ENCODE assay signal across 10 cellular contexts in genomic region chr5:111997308-111998159, GRCh38.
A peak's percentile ranks its signal among the peaks of the same experiment; 100 is the strongest.
DNase-seq lines count a peak whose midpoint lies in the region; ATAC-seq, FAIRE-seq and TF ChIP-seq lines count a peak whose summit lies in the region.
"Had no signal": no experiment of that assay in that cellular context is flagged by ENCODE, and none has a peak within 500 bp of the region (broad histone marks: within the 10 kb centered on the region; RNA-seq: fewer than 3 reads in every experiment).

No MANE protein-coding gene starts in this region.

- H3K4me1 Mint-ChIP-seq in osteocyte (ENCODE audit: unreplicated experiment): peaks cover 52% of the 10 kb centered on the region
- H3K4me1 Mint-ChIP-seq: WTC11 had no signal

- H3K36me3 ChIP-seq in endothelial cell of umbilical vein (ENCODE audit: control insufficient read depth in 2 of 2, extremely low read depth in 1 of 2, insufficient read depth in 2 of 2, low read length in 2 of 2): no peaks in the 10 kb centered on the region
- H3K36me3 ChIP-seq: pancreas had no signal

- no peaks in the 10 kb centered on the region for H3K4me1 ChIP-seq in endothelial cell of umbilical vein (ENCODE audit: control insufficient read depth, extremely low read depth, insufficient read depth, low read length)
- H3K4me1 ChIP-seq: pancreas had no signal

- peaks cover 0 to 1% of the 10 kb centered on the region in 2 experiments for H3K27me3 ChIP-seq in endothelial cell of umbilical vein (ENCODE audit: control insufficient read depth in 2 of 2, insufficient read depth in 2 of 2, low read length in 2 of 2)
- H3K27me3 ChIP-seq: pancreas had no signal

- peak overlapping the region; percentile 90 for H3K27ac Mint-ChIP-seq in osteocyte (ENCODE audit: unreplicated experiment)
- H3K27ac Mint-ChIP-seq: WTC11 had no signal

- H3K9me1 ChIP-seq in endothelial cell of umbilical vein (replicated peaks; ENCODE audit: control insufficient read depth, extremely low read depth, insufficient read depth, low read length): no peaks in the 10 kb centered on the region

- H3K9ac ChIP-seq in endothelial cell of umbilical vein (replicated peaks; ENCODE audit: extremely low read depth, insufficient read depth, low read length): no peak overlapping the region

- H4K20me1 ChIP-seq in endothelial cell of umbilical vein (replicated peaks; ENCODE audit: control insufficient read depth, extremely low read depth, insufficient read depth, low read length): no peaks in the 10 kb centered on the region

- dilution Hi-C loops in endothelial cell of umbilical vein (cut with MboI; ENCODE audit: extremely low pct_ligation_motif_present, low sequenced_read_pairs): no loop called here

- H3K4me2 ChIP-seq in endothelial cell of umbilical vein (ENCODE audit: insufficient read depth, low read length): no peak overlapping the region

- no peaks in the 10 kb centered on the region for H3K36me3 Mint-ChIP-seq in osteocyte (ENCODE audit: unreplicated experiment)

- no peak overlapping the region for H2AFZ ChIP-seq in endothelial cell of umbilical vein (ENCODE audit: low read depth, low read length)

- TF ChIP-seq CTCF in endothelial cell of umbilical vein (IDR thresholded peaks at IDR 0.05; ENCODE audit: extremely low read depth in 1 of 2, insufficient read depth in 1 of 2, low read depth in 1 of 2, low read length in 2 of 2) (no peak), osteocyte (IDR thresholded peaks at IDR 0.05) (no peak)

- BruUV-seq in endothelial cell of umbilical vein (replicated peaks; lab: Mats Ljungman, UMichigan): no TSS peak

- no peak for ATAC-seq in HG03045 (IDR thresholded peaks at IDR 0.05; ENCODE audit: unreplicated experiment)
- no peak for ATAC-seq in GM21737 (IDR thresholded peaks at IDR 0.05; ENCODE audit: unreplicated experiment)
- ATAC-seq: WTC11 had no signal

- POLR2A ChIA-PET in endothelial cell of umbilical vein (lab: Charles Lee): no interaction called here

- no peaks in the 10 kb centered on the region for H3K27me3 Mint-ChIP-seq in osteocyte (ENCODE audit: unreplicated experiment)

- no peak overlapping the region for H3K27ac ChIP-seq in endothelial cell of umbilical vein (ENCODE audit: insufficient read depth, low read depth, low read length)
- H3K27ac ChIP-seq: pancreas had no signal

- FAIRE-seq in endothelial cell of umbilical vein (lab: Jason Lieb, UNC): no peak
- FAIRE-seq: pancreas had no signal

- TF ChIP-seq POLR2A in endothelial cell of umbilical vein (IDR thresholded peaks at IDR 0.05; ENCODE audit: low read depth, low read length): no peak

- no peaks in the 10 kb centered on the region for H3K9me3 ChIP-seq in endothelial cell of umbilical vein (replicated peaks; ENCODE audit: control insufficient read depth, insufficient read depth, low read length)
- H3K9me3 ChIP-seq: pancreas had no signal

- intact Hi-C loops in endothelial cell of umbilical vein (cut with micrococcal nuclease): no loop called here

- CTCF ChIA-PET in endothelial cell of umbilical vein (lab: Charles Lee): no interaction called here

- no peak overlapping the region for H3K4me3 Mint-ChIP-seq in osteocyte (ENCODE audit: unreplicated experiment)
- H3K4me3 Mint-ChIP-seq: WTC11 had no signal

- DNase-seq in GM04504 (ENCODE audit: low read depth): peak; percentile 99
- peak; percentile 42 for DNase-seq in NOMO-1 treated with dmso at 0.1 percent for 144 hours (lab: John Stamatoyannopoulos, UW; ENCODE audit: unreplicated experiment)
- no peak for DNase-seq in endothelial cell of umbilical vein (ENCODE audit: low read depth, low spot score)
- DNase-seq in osteocyte (ENCODE audit: extremely low spot score, unreplicated experiment): peak; percentile 87
- DNase-seq in NCI-H345 treated with DMSO at 0.1 percent for 48 hours (lab: John Stamatoyannopoulos, UW; ENCODE audit: unreplicated experiment): no peak
- no peak for DNase-seq in SKM-1 treated with dmso at 0.1 percent for 144 hours (lab: John Stamatoyannopoulos, UW; ENCODE audit: unreplicated experiment)

- no peaks in the 10 kb centered on the region for H3K79me2 ChIP-seq in endothelial cell of umbilical vein (ENCODE audit: control insufficient read depth, insufficient read depth, low read length)

- peaks cover 7% of the 10 kb centered on the region for H3K9me3 Mint-ChIP-seq in osteocyte (ENCODE audit: unreplicated experiment)

- H3K4me3 ChIP-seq in endothelial cell of umbilical vein (replicated peaks in 1 of 3; ENCODE audit: insufficient read depth in 1 of 3, low read depth in 1 of 3, low read length in 3 of 3): no peak overlapping the region
- H3K4me3 ChIP-seq: pancreas had no signal

TF ChIP-seq in endothelial cell of umbilical vein, 7 proteins besides CTCF, POLR2A, EP300 and RAD21:
- TF ChIP-seq FOS (IDR thresholded peaks at IDR 0.05; ENCODE audit: borderline replicate concordance, insufficient read depth, low read length) (peak; percentile 8), POLR2AphosphoS5 (IDR thresholded peaks at IDR 0.05; ENCODE audit: insufficient read depth, low read depth, low read length) (no peak)

Comparison
In these comparisons a context has a peak if more than half of its experiments do, and no peak if none do; other contexts are left out.
1. DNase-seq: peak in GM04504 (single experiment), NOMO-1 treated with dmso at 0.1 percent for 144 hours (single experiment) and osteocyte (single experiment); none in endothelial cell of umbilical vein (single experiment), NCI-H345 treated with DMSO at 0.1 percent for 48 hours (single experiment) and SKM-1 treated with dmso at 0.1 percent for 144 hours (single experiment).